1 cellular context compared by ENCODE assay signal in genomic region chr2:36597532-36598377, GRCh38.
TF ChIP-seq lines count a peak whose summit lies in the region.

Gene FEZ2 (minus strand): TSS chr2:36598168. CDS start chr2:36598142, 26 bp downstream.

TF ChIP-seq in HepG2, 621 proteins besides CTCF, POLR2A, EP300 and RAD21 (continued from another document and continues in another):
- TF ChIP-seq ZSCAN5A (CRISPR knock-in tag; IDR thresholded peaks at IDR 0.05; ENCODE audit: borderline replicate concordance) (no peak), ZNF331 (CRISPR knock-in tag; IDR thresholded peaks at IDR 0.05) (peak; percentile 64; the same call in 1 of the 2 replicates), HES4 (CRISPR knock-in tag; IDR thresholded peaks at IDR 0.05; ENCODE audit: borderline replicate concordance) (peak; percentile 66; the same call in 1 of the 2 replicates), ZBTB42 (CRISPR knock-in tag; IDR thresholded peaks at IDR 0.05) (no peak), ZNF652 (CRISPR knock-in tag; IDR thresholded peaks at IDR 0.05; ENCODE audit: borderline replicate concordance, low read depth) (no peak), SNAPC5 (CRISPR knock-in tag; IDR thresholded peaks at IDR 0.05; ENCODE audit: borderline replicate concordance) (no peak), ZNF746 (CRISPR knock-in tag; IDR thresholded peaks at IDR 0.05) (no peak; the same call in 1 of the 2 replicates), ZNF484 (CRISPR knock-in tag; IDR thresholded peaks at IDR 0.05; ENCODE audit: borderline replicate concordance, low read depth) (no peak), ZSCAN12 (CRISPR knock-in tag; IDR thresholded peaks at IDR 0.05) (no peak), ETV5 (CRISPR knock-in tag; IDR thresholded peaks at IDR 0.05; ENCODE audit: borderline replicate concordance) (peak; percentile 78), ZNF674 (CRISPR knock-in tag; IDR thresholded peaks at IDR 0.05; ENCODE audit: low read depth) (no peak), ZNF782 (CRISPR knock-in tag; IDR thresholded peaks at IDR 0.05; ENCODE audit: borderline replicate concordance) (peak; percentile 68; the same call in 1 of the 2 replicates), ZNF33A (CRISPR knock-in tag; IDR thresholded peaks at IDR 0.05; ENCODE audit: borderline replicate concordance) (no peak), MXD3 (CRISPR knock-in tag; IDR thresholded peaks at IDR 0.05) (peak; percentile 68; the same call in 1 of the 2 replicates), ZBTB26 (CRISPR knock-in tag; IDR thresholded peaks at IDR 0.05; ENCODE audit: borderline replicate concordance) (peak; percentile 16; the same call in 1 of the 2 replicates), HNRNPL (IDR thresholded peaks at IDR 0.05; ENCODE audit: low read depth, low read length) (no peak), ZSCAN22 (CRISPR knock-in tag; IDR thresholded peaks at IDR 0.05) (no peak), ZBTB21 (CRISPR knock-in tag; IDR thresholded peaks at IDR 0.05) (no peak), ZNF614 (CRISPR knock-in tag; IDR thresholded peaks at IDR 0.05; ENCODE audit: borderline replicate concordance) (no peak), ZBED4 (CRISPR knock-in tag; IDR thresholded peaks at IDR 0.05; ENCODE audit: borderline replicate concordance) (no peak; the same call in 1 of the 2 replicates), EHMT2 (IDR thresholded peaks at IDR 0.05; ENCODE audit: borderline replicate concordance, low read depth, low read length) (no peak), TBX2 (CRISPR knock-in tag; IDR thresholded peaks at IDR 0.05; ENCODE audit: borderline replicate concordance) (peak; percentile 64), YEATS4 (CRISPR knock-in tag; IDR thresholded peaks at IDR 0.05; ENCODE audit: borderline replicate concordance) (peak; percentile 88), DBP (CRISPR knock-in tag; IDR thresholded peaks at IDR 0.05; ENCODE audit: not compliant biosample characterization) (no peak), BRCA1 (CRISPR knock-in tag; IDR thresholded peaks at IDR 0.05) (no peak), ZNF724P (CRISPR knock-in tag; IDR thresholded peaks at IDR 0.05; ENCODE audit: borderline replicate concordance) (0 out of 2 replicates have a peak, but pooled peaks have one; percentile 35), ARID4A (CRISPR knock-in tag; IDR thresholded peaks at IDR 0.05; ENCODE audit: borderline replicate concordance) (peak; percentile 87; the same call in 1 of the 2 replicates), BHLHE40 (IDR thresholded peaks at IDR 0.05; ENCODE audit: low read length) (no peak), RFXAP (CRISPR knock-in tag; IDR thresholded peaks at IDR 0.05; ENCODE audit: borderline replicate concordance) (no peak), ZNF891 (CRISPR knock-in tag; IDR thresholded peaks at IDR 0.05) (peak; percentile 70), ZNF382 (CRISPR knock-in tag; IDR thresholded peaks at IDR 0.05; ENCODE audit: borderline replicate concordance) (no peak), PRDM10 (CRISPR knock-in tag; IDR thresholded peaks at IDR 0.05; ENCODE audit: low read depth) (peak; percentile 24; the same call in 1 of the 2 replicates), MZF1 (CRISPR knock-in tag; IDR thresholded peaks at IDR 0.05; ENCODE audit: borderline replicate concordance) (no peak), CERS6 (CRISPR knock-in tag; IDR thresholded peaks at IDR 0.05) (no peak), EZH2 (conservative IDR thresholded peaks at IDR 0.05; ENCODE audit: low read depth, low read length) (no peak), SMAD1 (CRISPR knock-in tag; IDR thresholded peaks at IDR 0.05; ENCODE audit: borderline replicate concordance, low read depth) (0 out of 2 replicates have a peak, but pooled peaks have one; percentile 31), ZSCAN9 (CRISPR knock-in tag; IDR thresholded peaks at IDR 0.05; ENCODE audit: borderline replicate concordance) (no peak; the same call in 1 of the 2 replicates), KDM5B (CRISPR knock-in tag; IDR thresholded peaks at IDR 0.05; ENCODE audit: borderline replicate concordance) (peak; percentile 84; the same call in 1 of the 2 replicates), ARID2 (CRISPR knock-in tag; IDR thresholded peaks at IDR 0.05; ENCODE audit: borderline replicate concordance) (peak; percentile 49; the same call in 1 of the 2 replicates), GMEB1 (CRISPR knock-in tag; IDR thresholded peaks at IDR 0.05; ENCODE audit: borderline replicate concordance) (peak; percentile 61), ARNTL (CRISPR knock-in tag; IDR thresholded peaks at IDR 0.05) (peak; percentile 32; the same call in 1 of the 2 replicates), ETV6 (CRISPR knock-in tag; conservative IDR thresholded peaks at IDR 0.05) (peak; percentile 66; the same call in 1 of the 2 replicates), REXO4 (CRISPR knock-in tag; IDR thresholded peaks at IDR 0.05; ENCODE audit: borderline replicate concordance) (no peak)
